In the genomic region with DNA sequence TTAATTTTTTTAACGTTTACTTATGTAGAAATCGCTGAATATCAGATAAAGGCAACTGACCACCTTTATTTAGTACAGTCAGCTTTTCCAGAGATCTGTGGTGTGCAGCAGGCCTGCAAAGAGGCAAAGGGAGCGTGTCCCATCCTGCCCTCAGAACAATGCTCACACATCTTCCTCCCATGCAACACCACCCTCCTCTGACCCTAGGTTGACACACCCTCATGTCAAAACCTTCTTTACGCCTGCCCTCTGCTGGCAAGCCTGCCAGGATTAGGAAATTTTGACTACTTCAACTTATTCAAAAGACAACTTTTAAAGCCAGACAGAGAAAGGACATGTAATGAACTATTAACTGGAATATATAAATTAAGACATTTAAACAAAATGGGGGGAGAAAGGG, we compare ENCODE assay signal across 8 cellular contexts.
DNase-seq lines count a peak whose midpoint lies in the region; ATAC-seq, FAIRE-seq and TF ChIP-seq lines count a peak whose summit lies in the region.

No MANE protein-coding gene starts in this region.

- intact Hi-C loops in IMR-90 (cut with micrococcal nuclease): loop anchor here (5.0 kb wide), 1 partner anchor 98 kb away; no protein-coding TSS in a partner anchor

- no peak for ATAC-seq in IMR-90 (ENCODE audit: low read depth)

- H2BK20ac ChIP-seq in IMR-90 (ENCODE audit: low read depth, low read length): no peak overlapping the region

- H3K79me1 ChIP-seq in IMR-90 (ENCODE audit: low read depth in 1 of 2, low read length in 2 of 2): peaks cover 33 to 92% of the 10 kb centered on the region in 2 experiments

- no peak overlapping the region for H3K4me3 Mint-ChIP-seq in astrocyte (ENCODE audit: unreplicated experiment)

- no peak overlapping the region for H3K4me3 ChIP-seq in IMR-90 (ENCODE audit: insufficient read depth, low read depth, low read length)
- no peak overlapping the region for H3K4me3 ChIP-seq in astrocyte (ENCODE audit: insufficient read depth, low read depth, low read length)

- H3K56ac ChIP-seq in IMR-90 (ENCODE audit: extremely low read depth, insufficient read depth, low read length): no peak overlapping the region

- CTCF ChIA-PET in IMR-90 (lab: Yijun Ruan, JAX): no interaction called here

- peak overlapping the region; percentile 6 for H2BK5ac ChIP-seq in IMR-90 (ENCODE audit: low read depth, low read length, poor library complexity, severe bottlenecking)

- no peak for TF ChIP-seq POLR2A in IMR-90 (IDR thresholded peaks at IDR 0.05; ENCODE audit: low read depth, low read length)

- FAIRE-seq in astrocyte (lab: Jason Lieb, UNC): no peak

- H3K36me3 ChIP-seq in IMR-90 (ENCODE audit: control insufficient read depth, insufficient read depth, low read length) (no peaks in the 10 kb centered on the region), astrocyte (ENCODE audit: insufficient read depth, low read length) (no peaks in the 10 kb centered on the region)

- peak overlapping the region; percentile 13; the same call in 1 of the 2 replicates for H3K23ac ChIP-seq in IMR-90 (ENCODE audit: low read depth, low read length)

- no TSS peak for BruUV-seq in IMR-90 (replicated peaks; lab: Mats Ljungman, UMichigan)

- peak overlapping the region; percentile 15 for H3K4ac ChIP-seq in IMR-90 (ENCODE audit: low read depth, low read length)

- no peak overlapping the region for H2AFZ ChIP-seq in IMR-90 (replicated peaks; ENCODE audit: low read length, poor library complexity)
- no peak overlapping the region for H2AFZ ChIP-seq in astrocyte (ENCODE audit: low read depth, low read length)

- no peak overlapping the region for H4K91ac ChIP-seq in IMR-90 (ENCODE audit: insufficient read depth, low read depth, low read length)

- H2AK9ac ChIP-seq in IMR-90 (replicated peaks; ENCODE audit: low read depth, low read length, poor library complexity): no peak overlapping the region

- in situ Hi-C loops in IMR-90 (cut with MboI; ENCODE audit: low sequenced_read_pairs): no loop called here

- no peaks in the 10 kb centered on the region for H3K27me3 Mint-ChIP-seq in astrocyte (ENCODE audit: low read depth, unreplicated experiment)

- no peak overlapping the region for H3K18ac ChIP-seq in IMR-90 (ENCODE audit: low read depth, low read length)

- H3K27me3 ChIP-seq in IMR-90 (ENCODE audit: control insufficient read depth, insufficient read depth, low read length): no peaks in the 10 kb centered on the region
- H3K27me3 ChIP-seq in astrocyte (ENCODE audit: insufficient read depth, low read length): no peaks in the 10 kb centered on the region

- peak; percentile 43 for DNase-seq in GDM1 (lab: John Stamatoyannopoulos, UW)
- no peak for DNase-seq in IMR-90
- peak; percentile 54 for DNase-seq in T follicular helper cell (ENCODE audit: low read depth)
- no peak for DNase-seq in astrocyte (ENCODE audit: low read depth)
- DNase-seq in islet precursor cell: peak; percentile 79
- DNase-seq in stimulated activated CD4-positive, alpha-beta T cell treated with anti-CD3 and anti-CD28 coated beads, Interleukin-2, amount 100 ng/mL, for 48 hours: peak; percentile 51 to 57
- DNase-seq in NK-92 treated with Interleukin-12 subunit alpha and Interleukin-12 subunit beta, amount 100 ng/mL, for 24 hours (lab: John Stamatoyannopoulos, UW): no peak
- DNase-seq in NCI-H1930 (lab: John Stamatoyannopoulos, UW): no peak

- H3K27ac ChIP-seq in IMR-90 (ENCODE audit: insufficient read depth, low read length): no peak overlapping the region
- no peak overlapping the region for H3K27ac ChIP-seq in astrocyte (ENCODE audit: low read depth, low read length)

- no peak overlapping the region for H3K4me2 ChIP-seq in IMR-90 (ENCODE audit: low read depth, low read length)
- H3K4me2 ChIP-seq in astrocyte (ENCODE audit: low read length): no peak overlapping the region

- H3K9me3 Mint-ChIP-seq in astrocyte (ENCODE audit: unreplicated experiment): no peaks in the 10 kb centered on the region

- no peak overlapping the region; the same call in 1 of the 2 replicates for H3K14ac ChIP-seq in IMR-90 (replicated peaks; ENCODE audit: low read depth, low read length)

- H3K4me1 ChIP-seq in IMR-90 (ENCODE audit: control insufficient read depth, insufficient read depth, low read length): peaks cover 20% of the 10 kb centered on the region
- H3K4me1 ChIP-seq in astrocyte (ENCODE audit: insufficient read depth, low read length): peaks cover 32% of the 10 kb centered on the region

- H2BK15ac ChIP-seq in IMR-90 (ENCODE audit: low read depth, low read length): peak overlapping the region; percentile 7; the same call in 1 of the 3 replicates

- H4K5ac ChIP-seq in IMR-90 (ENCODE audit: low read depth, low read length): no peak overlapping the region

- H3K9ac ChIP-seq in IMR-90 (ENCODE audit: low read depth, low read length) (no peak overlapping the region), astrocyte (ENCODE audit: low read length) (no peak overlapping the region)

- peak overlapping the region; percentile 70 for H2AK5ac ChIP-seq in IMR-90 (ENCODE audit: low read depth, low read length)

- TF ChIP-seq RAD21 in IMR-90 (IDR thresholded peaks at IDR 0.05; ENCODE audit: low read length): peak; percentile 40

- H3K4me1 Mint-ChIP-seq in astrocyte (ENCODE audit: low read depth, unreplicated experiment): peaks cover 57% of the 10 kb centered on the region

- peak overlapping the region; percentile 58 for H3K27ac Mint-ChIP-seq in astrocyte (ENCODE audit: unreplicated experiment)

- peaks cover 87% of the 10 kb centered on the region for H3K79me2 ChIP-seq in astrocyte (ENCODE audit: insufficient read depth, low read length)

- dilution Hi-C loops in IMR-90 (cut with HindIII; ENCODE audit: low sequenced_read_pairs, unreplicated experiment): no loop called here

- no peak overlapping the region for H2BK120ac ChIP-seq in IMR-90 (ENCODE audit: low read depth, low read length)

- H3K36me3 Mint-ChIP-seq in astrocyte (ENCODE audit: low read depth, unreplicated experiment): peaks cover 2% of the 10 kb centered on the region

- POLR2A ChIA-PET in IMR-90 (lab: Charles Lee; ENCODE audit: unreplicated experiment): no interaction called here

- peak overlapping the region in 1 of 2 experiments; percentile 30; a peak in 1 of 4 replicates for H4K8ac ChIP-seq in IMR-90 (ENCODE audit: low read depth in 2 of 2, low read length in 2 of 2)

- H3K9me3 ChIP-seq in IMR-90 (ENCODE audit: control insufficient read depth, insufficient read depth, low read length) (no peaks in the 10 kb centered on the region), astrocyte (ENCODE audit: insufficient read depth, low read depth, low read length) (no peaks in the 10 kb centered on the region)

- no CpG with 5 or more reads among the region's 4 CpGs for WGBS in IMR-90 (ENCODE audit: extremely low coverage in 2 of 2, insufficient read length in 1 of 2), 2 experiments

- H4K20me1 ChIP-seq in IMR-90 (ENCODE audit: insufficient read depth, low read length) (peaks cover 3% of the 10 kb centered on the region; the same call in 1 of the 2 replicates), astrocyte (ENCODE audit: insufficient read depth, low read length) (peaks cover 16% of the 10 kb centered on the region)

- peaks cover 24% of the 10 kb centered on the region for H3K9me1 ChIP-seq in IMR-90 (ENCODE audit: insufficient read depth, low read length)

- peak; percentile 21; the same call in 1 of the 2 replicates for TF ChIP-seq CTCF in IMR-90 (conservative IDR thresholded peaks at IDR 0.05; ENCODE audit: low read depth, low read length)
- peak; percentile 23 for TF ChIP-seq CTCF in astrocyte (IDR thresholded peaks at IDR 0.05; ENCODE audit: insufficient read depth, low read depth, low read length)

TF ChIP-seq in IMR-90, 13 proteins besides CTCF, POLR2A, EP300 and RAD21:
- TF ChIP-seq SMC3 (IDR thresholded peaks at IDR 0.05; ENCODE audit: low read depth, low read length) (0 out of 2 replicates have a peak, but pooled peaks have one; percentile 16), CEBPB (IDR thresholded peaks at IDR 0.05; ENCODE audit: low read depth, low read length) (no peak)

Comparison
In these comparisons a context has a peak if more than half of its experiments do, and no peak if none do; other contexts are left out.
1. DNase-seq: peak in GDM1 (single experiment), T follicular helper cell (single experiment), islet precursor cell (single experiment) and stimulated activated CD4-positive, alpha-beta T cell treated with anti-CD3 and anti-CD28 coated beads, Interleukin-2, amount 100 ng/mL, for 48 hours (2 of 2); none in IMR-90 (single experiment), astrocyte (single experiment), NK-92 treated with Interleukin-12 subunit alpha and Interleukin-12 subunit beta, amount 100 ng/mL, for 24 hours (single experiment) and NCI-H1930 (0 of 2).